Comparison of ENCODE assay signal across 1 cellular context in the genomic region with DNA sequence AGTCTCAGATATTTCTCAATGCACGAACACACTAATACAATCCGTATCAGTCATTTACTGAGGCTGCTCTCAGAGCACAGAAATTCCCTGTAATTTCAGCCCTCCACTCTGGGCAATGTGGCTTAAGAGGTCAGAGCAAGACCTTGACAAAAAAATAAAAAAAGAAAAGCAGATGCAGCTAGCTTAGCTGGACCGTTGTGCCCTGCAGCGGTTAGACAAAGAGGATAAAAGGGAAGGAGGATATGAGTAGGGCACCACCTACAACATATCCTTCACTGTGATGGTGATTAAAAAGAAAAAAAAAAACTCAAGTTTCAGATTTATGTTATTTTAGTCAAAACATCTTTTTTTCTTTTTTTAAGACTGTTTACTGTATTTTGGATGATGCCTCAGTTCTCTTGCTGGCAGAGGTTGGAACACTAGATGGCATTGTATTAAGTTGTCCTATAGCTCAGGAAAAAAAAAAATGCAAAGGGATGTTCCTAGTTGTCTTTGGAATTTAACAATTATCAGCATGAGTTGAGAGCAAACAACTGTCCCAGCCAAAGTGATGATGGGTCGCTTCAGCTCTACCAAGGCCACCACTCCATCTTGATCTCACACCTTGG.
TF ChIP-seq lines count a peak whose summit lies in the region.

No MANE protein-coding gene starts in this region.

TF ChIP-seq in H1, 55 proteins besides CTCF, POLR2A, EP300 and RAD21:
- TF ChIP-seq SP1 (IDR thresholded peaks at IDR 0.05; ENCODE audit: low read depth, low read length) (no peak), EZH2 (IDR thresholded peaks at IDR 0.05; ENCODE audit: low read depth, low read length, severe bottlenecking) (no peak), E2F6 (IDR thresholded peaks at IDR 0.05) (no peak), CHD1 (IDR thresholded peaks at IDR 0.05; ENCODE audit: low read depth, low read length) (no peak), HDAC6 (IDR thresholded peaks at IDR 0.05; ENCODE audit: low read depth, low read length) (no peak), CEBPB (IDR thresholded peaks at IDR 0.05; ENCODE audit: low read depth, low read length) (no peak), CBX5 (IDR thresholded peaks at IDR 0.05; ENCODE audit: low read depth, low read length) (no peak), TEAD4 (IDR thresholded peaks at IDR 0.05; ENCODE audit: low read depth, low read length) (no peak), KDM1A (IDR thresholded peaks at IDR 0.05; ENCODE audit: borderline replicate concordance, low read length) (no peak), CTBP2 (IDR thresholded peaks at IDR 0.05; ENCODE audit: borderline replicate concordance, insufficient read depth, insufficient read length, low read length) (no peak), KDM4A (IDR thresholded peaks at IDR 0.05; ENCODE audit: low read depth, low read length, severe bottlenecking) (no peak), CHD2 (IDR thresholded peaks at IDR 0.05; ENCODE audit: low read length) (no peak), FOSL1 (IDR thresholded peaks at IDR 0.05; ENCODE audit: insufficient read depth, low read depth, low read length) (no peak), SIN3A (conservative IDR thresholded peaks at IDR 0.05 in 1 of 2, IDR thresholded peaks at IDR 0.05 in 1 of 2; ENCODE audit: low read depth in 1 of 2, low read length in 2 of 2) (no peak), RXRA (IDR thresholded peaks at IDR 0.05; ENCODE audit: insufficient read depth, low read depth, low read length) (no peak)
- TF ChIP-seq, protein P1, sequence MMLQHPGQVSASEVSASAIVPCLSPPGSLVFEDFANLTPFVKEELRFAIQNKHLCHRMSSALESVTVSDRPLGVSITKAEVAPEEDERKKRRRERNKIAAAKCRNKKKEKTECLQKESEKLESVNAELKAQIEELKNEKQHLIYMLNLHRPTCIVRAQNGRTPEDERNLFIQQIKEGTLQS (IDR thresholded peaks at IDR 0.05; ENCODE audit: insufficient read depth, low read depth, low read length) = no peak
TF ChIP-seq in H1: peak in this region for 0.
